ENCODE assay signal across 20 cellular contexts in the genomic region with DNA sequence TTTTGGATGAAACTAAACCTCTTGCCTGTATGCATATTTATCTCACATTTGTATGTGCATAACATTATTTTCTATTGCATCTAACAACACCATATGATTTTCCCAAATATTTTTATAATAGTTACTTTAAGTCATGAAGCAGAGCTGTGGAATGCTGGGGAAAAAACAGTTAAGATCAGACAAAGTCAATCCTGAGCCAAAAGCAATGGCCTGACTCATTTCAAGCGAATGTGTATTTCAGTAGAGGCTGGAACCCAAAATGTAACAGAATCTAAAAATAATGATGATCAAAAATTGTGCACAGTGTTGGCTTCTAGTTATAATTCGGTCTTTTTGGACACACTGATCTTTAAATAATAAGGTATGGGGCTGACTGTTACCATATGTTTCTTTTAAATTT.
DNase-seq lines count a peak whose midpoint lies in the region; ATAC-seq, FAIRE-seq and TF ChIP-seq lines count a peak whose summit lies in the region.
"Had no signal": no experiment of that assay in that cellular context is flagged by ENCODE, and none has a peak within 500 bp of the region (broad histone marks: within the 10 kb centered on the region; RNA-seq: fewer than 3 reads in every experiment).

No MANE protein-coding gene starts in this region.

- H4K20me1 ChIP-seq in astrocyte (ENCODE audit: insufficient read depth, low read length) = no peaks in the 10 kb centered on the region

- peak overlapping the region; percentile 80 for H3K4me2 ChIP-seq in astrocyte (ENCODE audit: low read length)
- H3K4me2 ChIP-seq: A549 had no signal

- H3K27me3 Mint-ChIP-seq in HFFc6 (ENCODE audit: insufficient read depth) = no peaks in the 10 kb centered on the region
- H3K27me3 Mint-ChIP-seq in astrocyte (ENCODE audit: low read depth, unreplicated experiment) = no peaks in the 10 kb centered on the region
- H3K27me3 Mint-ChIP-seq: activated CD4-positive, alpha-beta T cell treated with anti-CD3 and anti-CD28 coated beads, Interleukin-2, amount 10 ng/mL, durations not matched to agents 24 days and 14 days had no signal

- DNase-seq in HFFc6 (peak; percentile 84), astrocyte (ENCODE audit: low read depth) (peak; percentile 80), fibroblast of villous mesenchyme (ENCODE audit: low read depth) (peak; percentile 48), NCI-H524 treated with DMSO at 0.1 percent for 48 hours (lab: John Stamatoyannopoulos, UW) (no peak), NCI-H510A treated with DMSO at 0.1 percent for 48 hours (lab: John Stamatoyannopoulos, UW) (no peak), T-helper 1 cell (no peak)
- DNase-seq: activated CD4-positive, alpha-beta T cell treated with anti-CD3 and anti-CD28 coated beads, Interleukin-2, amount 10 ng/mL, durations not matched to agents 24 days and 14 days; activated T-cell treated with anti-CD3 and anti-CD28 coated beads, Interleukin-2, amount 50 U/mL, for 1 hour; Caco-2; MV-4-11; NK-92 treated with Interleukin-12 subunit alpha and Interleukin-12 subunit beta, amount 100 ng/mL, for 24 hours; stimulated activated CD8-positive, alpha-beta memory T cell treated with anti-CD3 and anti-CD28 coated beads, Interleukin-4, amount 100 ng/mL, for 48 hours had no signal

- no peaks in the 10 kb centered on the region for H3K27me3 ChIP-seq in ACC112 (ENCODE audit: insufficient read depth, low read length)
- no peaks in the 10 kb centered on the region for H3K27me3 ChIP-seq in astrocyte (ENCODE audit: insufficient read depth, low read length)
- H3K27me3 ChIP-seq: right atrium auricular region had no signal

- no peaks in the 10 kb centered on the region for H3K79me2 ChIP-seq in ACC112 (ENCODE audit: control insufficient read depth, insufficient read depth, low read length, unreplicated experiment)
- no peaks in the 10 kb centered on the region for H3K79me2 ChIP-seq in astrocyte (ENCODE audit: insufficient read depth, low read length)

- TF ChIP-seq CTCF in HFFc6 (IDR thresholded peaks at IDR 0.05) = no peak
- no peak for TF ChIP-seq CTCF in astrocyte (IDR thresholded peaks at IDR 0.05; ENCODE audit: insufficient read depth, low read depth, low read length)
- no peak for TF ChIP-seq CTCF in fibroblast of villous mesenchyme (IDR thresholded peaks at IDR 0.05; ENCODE audit: insufficient read depth, low read depth, low read length)

- H3K4me1 ChIP-seq in ACC112 (ENCODE audit: control insufficient read depth, insufficient read depth, low read length, unreplicated experiment) (peaks cover 17% of the 10 kb centered on the region), astrocyte (ENCODE audit: insufficient read depth, low read length) (peaks cover 13% of the 10 kb centered on the region)
- H3K4me1 ChIP-seq: A549, Caco-2, right atrium auricular region had no signal

- H3K4me3 ChIP-seq in ACC112 (ENCODE audit: low read depth, low read length) = peak overlapping the region; percentile 59
- H3K4me3 ChIP-seq in astrocyte (ENCODE audit: insufficient read depth, low read depth, low read length) = no peak overlapping the region
- no peak overlapping the region for H3K4me3 ChIP-seq in fibroblast of villous mesenchyme (ENCODE audit: low read depth, low read length)
- H3K4me3 ChIP-seq: A549, right atrium auricular region had no signal

- no peaks in the 10 kb centered on the region for H3K9me3 ChIP-seq in astrocyte (ENCODE audit: insufficient read depth, low read depth, low read length)
- H3K9me3 ChIP-seq: A549, Caco-2, right atrium auricular region had no signal

- H3K9me3 Mint-ChIP-seq in HFFc6 (no peaks in the 10 kb centered on the region), astrocyte (ENCODE audit: unreplicated experiment) (no peaks in the 10 kb centered on the region)
- H3K9me3 Mint-ChIP-seq: activated CD4-positive, alpha-beta T cell treated with anti-CD3 and anti-CD28 coated beads, Interleukin-2, amount 10 ng/mL, durations not matched to agents 24 days and 14 days; nephron had no signal

- no peak for ATAC-seq in GM21526 (IDR thresholded peaks at IDR 0.05; ENCODE audit: low FRiP score, unreplicated experiment)
- ATAC-seq: A549, HepG2, Right ventricle myocardium inferior had no signal

- H3K36me3 Mint-ChIP-seq in HFFc6 (ENCODE audit: low read depth) = peaks cover 8% of the 10 kb centered on the region; the same call in 1 of the 2 replicates
- no peaks in the 10 kb centered on the region for H3K36me3 Mint-ChIP-seq in astrocyte (ENCODE audit: low read depth, unreplicated experiment)

- H3K27ac ChIP-seq in ACC112 (ENCODE audit: low read depth, low read length) (peak overlapping the region; percentile 99), astrocyte (ENCODE audit: low read depth, low read length) (peak overlapping the region; percentile 100)
- H3K27ac ChIP-seq: A549, right atrium auricular region had no signal

- H3K36me3 ChIP-seq in ACC112 (ENCODE audit: insufficient read depth, low read length) = no peaks in the 10 kb centered on the region
- no peaks in the 10 kb centered on the region for H3K36me3 ChIP-seq in astrocyte (ENCODE audit: insufficient read depth, low read length)
- H3K36me3 ChIP-seq: right atrium auricular region had no signal

- H3K4me1 Mint-ChIP-seq in HFFc6 (ENCODE audit: low read depth) (peaks cover 41% of the 10 kb centered on the region), astrocyte (ENCODE audit: low read depth, unreplicated experiment) (peaks cover 16% of the 10 kb centered on the region)
- H3K4me1 Mint-ChIP-seq: activated CD4-positive, alpha-beta T cell treated with anti-CD3 and anti-CD28 coated beads, Interleukin-2, amount 10 ng/mL, durations not matched to agents 24 days and 14 days; nephron had no signal

- peak; percentile 49 for FAIRE-seq in astrocyte (lab: Jason Lieb, UNC)
- FAIRE-seq: A549, frontal cortex, HepG2 had no signal

- peak overlapping the region; percentile 89 for H2AFZ ChIP-seq in ACC112 (ENCODE audit: low read length, unreplicated experiment)
- H2AFZ ChIP-seq in astrocyte (ENCODE audit: low read depth, low read length) = no peak overlapping the region

- peak overlapping the region; percentile 86 for H3K9ac ChIP-seq in astrocyte (ENCODE audit: low read length)

- H3K27ac Mint-ChIP-seq in HFFc6 (peak overlapping the region; percentile 99), astrocyte (ENCODE audit: unreplicated experiment) (peak overlapping the region; percentile 95)
- H3K27ac Mint-ChIP-seq: activated CD4-positive, alpha-beta T cell treated with anti-CD3 and anti-CD28 coated beads, Interleukin-2, amount 10 ng/mL, durations not matched to agents 24 days and 14 days; nephron had no signal

- H3K4me3 Mint-ChIP-seq in HFFc6 (peak overlapping the region; percentile 83), astrocyte (ENCODE audit: unreplicated experiment) (no peak overlapping the region)
- H3K4me3 Mint-ChIP-seq: activated CD4-positive, alpha-beta T cell treated with anti-CD3 and anti-CD28 coated beads, Interleukin-2, amount 10 ng/mL, durations not matched to agents 24 days and 14 days; nephron had no signal

Comparison
In these comparisons a context has a peak if more than half of its experiments do, and no peak if none do; other contexts are left out.
1. DNase-seq: peak in HFFc6 (single experiment), astrocyte (single experiment) and fibroblast of villous mesenchyme (single experiment); none in NCI-H524 treated with DMSO at 0.1 percent for 48 hours (single experiment), NCI-H510A treated with DMSO at 0.1 percent for 48 hours (single experiment) and T-helper 1 cell (0 of 5).